1 cellular context compared by ENCODE assay signal in genomic region chr18:10232062-10232461, GRCh38.
TF ChIP-seq lines count a peak whose summit lies in the region.

No MANE protein-coding gene starts in this region.

TF ChIP-seq in HEK293, 187 proteins besides CTCF, POLR2A, EP300 and RAD21 (continued from another document):
- TF ChIP-seq ZBTB26 (tag by site-specific recombination; optimal IDR thresholded peaks at IDR 0.05) (no peak), SALL2 (tag by site-specific recombination; IDR thresholded peaks at IDR 0.05; ENCODE audit: borderline replicate concordance) (no peak)
